Comparison of ENCODE assay signal across 26 cellular contexts in genomic region chr1:6269271-6269996, GRCh38. TPM values are rescaled to one million over a fixed set of nuclear protein-coding genes. Genes with fewer than 3 reads are reported as not detected.
DNase-seq lines count a peak whose midpoint lies in the region; ATAC-seq and TF ChIP-seq lines count a peak whose summit lies in the region.
"Had no signal": no experiment of that assay in that cellular context is flagged by ENCODE, and none has a peak within 500 bp of the region (broad histone marks: within the 10 kb centered on the region; RNA-seq: fewer than 3 reads in every experiment).

No MANE protein-coding gene starts in this region.

- CTCF ChIA-PET in RWPE1 (lab: Yijun Ruan, JAX), result interaction anchor here (1.1 kb wide), 1 partner anchor 10 kb away, joined by 3 read pairs; no protein-coding TSS in a partner anchor

- no peak overlapping the region for H2BK120ac ChIP-seq in neuronal stem cell (ENCODE audit: low read depth, low read length)

- TF ChIP-seq CTCF in RWPE1 (conservative IDR thresholded peaks at IDR 0.05; ENCODE audit: low read depth), result no peak

- H4K91ac ChIP-seq in neuronal stem cell (ENCODE audit: low read depth, low read length, poor library complexity), result no peak overlapping the region

- H3K4me2 ChIP-seq in neuronal stem cell (ENCODE audit: insufficient read depth, low read length, poor library complexity, severe bottlenecking), result no peak overlapping the region
- H3K4me2 ChIP-seq: KMS-11 had no signal

- peaks cover 2% of the 10 kb centered on the region for H3K79me1 ChIP-seq in neuronal stem cell (ENCODE audit: low read depth, low read length)

- H3K18ac ChIP-seq in neuronal stem cell (ENCODE audit: low read length), result peak overlapping the region; percentile 77

- intact Hi-C loops in left colon (cut with DNase I, micrococcal nuclease), result no loop called here

- peak overlapping the region; percentile 28 for H3K4ac ChIP-seq in neuronal stem cell (ENCODE audit: low read length)

- POLR2A ChIA-PET in RWPE1 (lab: Yijun Ruan, JAX; ENCODE audit: low non-redundant PET), result no interaction called here

- H2BK12ac ChIP-seq in neuronal stem cell (ENCODE audit: low read length), result no peak overlapping the region

- H3K27me3 ChIP-seq in neuronal stem cell (ENCODE audit: control insufficient read depth in 3 of 3, insufficient read depth in 3 of 3, low read depth in 1 of 3, low read length in 3 of 3), result no peaks in the 10 kb centered on the region
- H3K27me3 ChIP-seq: ovary, spleen, vagina had no signal

- H2BK5ac ChIP-seq in neuronal stem cell (ENCODE audit: low read length), result peak overlapping the region; percentile 15

- H3K27ac ChIP-seq in RWPE1 (peak overlapping the region; percentile 90), neuronal stem cell (replicated peaks; ENCODE audit: low read length) (no peak overlapping the region)
- H3K27ac ChIP-seq: coronary artery, KMS-11, ovary, spleen, vagina, VCaP had no signal

- H3K4me1 ChIP-seq in neuronal stem cell (ENCODE audit: control insufficient read depth in 2 of 2, insufficient read depth in 1 of 2, low read depth in 1 of 2, low read length in 2 of 2), result peaks cover 28 to 53% of the 10 kb centered on the region in 2 donors
- H3K4me1 ChIP-seq: spleen had no signal

- H2AFZ ChIP-seq in neuronal stem cell (ENCODE audit: low read length), result no peak overlapping the region

- no peak overlapping the region for H3K9ac ChIP-seq in neuronal stem cell (ENCODE audit: low read depth, low read length, poor library complexity)
- H3K9ac ChIP-seq: KMS-11 had no signal

- H3K9me3 ChIP-seq in neuronal stem cell (replicated peaks in 1 of 2; ENCODE audit: control insufficient read depth in 2 of 2, insufficient read depth in 1 of 2, low read depth in 1 of 2, low read length in 2 of 2), result no peaks in the 10 kb centered on the region
- H3K9me3 ChIP-seq: ovary, spleen, vagina had no signal

- peak overlapping the region; percentile 89 for H2AK5ac ChIP-seq in neuronal stem cell (ENCODE audit: low read depth, low read length)

- DNase-seq in COLO668 (lab: John Stamatoyannopoulos, UW; ENCODE audit: unreplicated experiment) (peak; percentile 87), RWPE1 (ENCODE audit: low spot score) (no peak), left colon (peak in 1 of 2 donors; percentile 57), neuronal stem cell (ENCODE audit: low spot score) (no peak), RKO (ENCODE audit: low spot score) (no peak), ecto neural progenitor cell (ENCODE audit: low spot score) (no peak)
- DNase-seq: activated CD4-positive, alpha-beta T cell treated with anti-CD3 and anti-CD28 coated beads, Interleukin-2, amount 10 ng/mL, durations not matched to agents 24 days and 14 days; activated naive CD4-positive, alpha-beta T cell treated with anti-CD3 and anti-CD28 coated beads, Interleukin-2, amount 10 ng/mL, durations not matched to agents 7 days and 5 days; activated T-cell treated with anti-CD3 and anti-CD28 coated beads, Interleukin-2, amount 50 U/mL, for 72 hours; CD4-positive, CD25-positive, alpha-beta regulatory T cell; mammary epithelial cell; naive thymus-derived CD8-positive, alpha-beta T cell; ovary; spleen; stimulated activated CD4-positive, alpha-beta T cell treated with anti-CD3 and anti-CD28 coated beads, Interleukin-2, amount 100 ng/mL, for 48 hours had no signal

- peak overlapping the region; percentile 76 for H2BK15ac ChIP-seq in neuronal stem cell (ENCODE audit: low read length)

- no peak overlapping the region for H3K14ac ChIP-seq in neuronal stem cell (ENCODE audit: low read length)

- WGBS in neuronal stem cell (ENCODE audit: extremely low coverage in 2 of 2, insufficient read length in 2 of 2, insufficient replicate concordance in 1 of 2), 2 donors, result no CpG with 5 or more reads among the region's 24 CpGs

- ATAC-seq in left colon (peak; percentile 53), HG03095 (IDR thresholded peaks at IDR 0.05; ENCODE audit: unreplicated experiment) (no peak), GM21576 (IDR thresholded peaks at IDR 0.05; ENCODE audit: unreplicated experiment) (no peak)
- ATAC-seq: activated T-cell treated with anti-CD3 and anti-CD28 coated beads, Interleukin-2, amount 50 U/mL, for 72 hours; naive thymus-derived CD8-positive, alpha-beta T cell; stimulated activated memory B cell treated with anti-CD40 and anti-IgM and Interleukin-4, amounts not matched to agents 10 μg/mL and 1 μg/mL and 100 μg/mL, for 72 hours had no signal

- no peak overlapping the region for H4K8ac ChIP-seq in neuronal stem cell (ENCODE audit: low read depth, low read length)

- peaks cover 4 to 20% of the 10 kb centered on the region in 2 donors for H3K36me3 ChIP-seq in neuronal stem cell (replicated peaks in 1 of 2; ENCODE audit: control insufficient read depth in 2 of 2, insufficient read depth in 2 of 2, low read length in 2 of 2)
- H3K36me3 ChIP-seq: ovary, vagina had no signal

- no peak overlapping the region for H3K4me3 ChIP-seq in neuronal stem cell (ENCODE audit: low read length in 2 of 2)
- H3K4me3 ChIP-seq: coronary artery, ovary, spleen, vagina had no signal

- H3K23ac ChIP-seq in neuronal stem cell (ENCODE audit: low read depth, low read length, poor library complexity), result peak overlapping the region; percentile 56

RNA-seq across cellular contexts. Expression of gene GPR153, which starts 8.5 kb away (rescaled TPM):
- 10 to 100 TPM; 27.0 to 60.6 TPM for total RNA-seq in left colon
- polyA plus RNA-seq in neuronal stem cell (2013, experiment 1 of 2), result 21.7 TPM
- 21.5 TPM for polyA plus RNA-seq in neuronal stem cell (2013, experiment 2 of 2)
- polyA plus RNA-seq: CD4-positive, CD25-positive, alpha-beta regulatory T cell had no signal

RNA-seq across cellular contexts. Expression of gene HES3, which starts 25.5 kb away (rescaled TPM):
- not detected for total RNA-seq in left colon
- 0.08 TPM for polyA plus RNA-seq in neuronal stem cell (2013, experiment 1 of 2)
- 0.15 TPM for polyA plus RNA-seq in neuronal stem cell (2013, experiment 2 of 2)
- total RNA-seq: activated CD4-positive, alpha-beta T cell treated with anti-CD3 and anti-CD28 coated beads, Interleukin-2, amount 10 ng/mL, durations not matched to agents 24 days and 14 days; activated T-cell treated with anti-CD3 and anti-CD28 coated beads, Interleukin-2, amount 50 U/mL, for 72 hours; CD4-positive, CD25-positive, alpha-beta regulatory T cell; endothelial cell of umbilical vein; glomerular endothelial cell; kidney epithelial cell; mammary epithelial cell; naive thymus-derived CD8-positive, alpha-beta T cell; ovary; spleen; temporal lobe; vagina had no signal
- polyA plus RNA-seq: CD4-positive, CD25-positive, alpha-beta regulatory T cell; endothelial cell of umbilical vein; mammary epithelial cell; naive thymus-derived CD8-positive, alpha-beta T cell; ovary; spleen had no signal

RNA-seq across cellular contexts. Expression of gene ICMT, which starts 33.7 kb away (rescaled TPM):
- 10 to 100 TPM; 59.6 to 69.7 TPM for total RNA-seq in left colon
- polyA plus RNA-seq in neuronal stem cell (2013, experiment 1 of 2), result 38.1 TPM
- 38.5 TPM for polyA plus RNA-seq in neuronal stem cell (2013, experiment 2 of 2)
